In the genomic region with DNA sequence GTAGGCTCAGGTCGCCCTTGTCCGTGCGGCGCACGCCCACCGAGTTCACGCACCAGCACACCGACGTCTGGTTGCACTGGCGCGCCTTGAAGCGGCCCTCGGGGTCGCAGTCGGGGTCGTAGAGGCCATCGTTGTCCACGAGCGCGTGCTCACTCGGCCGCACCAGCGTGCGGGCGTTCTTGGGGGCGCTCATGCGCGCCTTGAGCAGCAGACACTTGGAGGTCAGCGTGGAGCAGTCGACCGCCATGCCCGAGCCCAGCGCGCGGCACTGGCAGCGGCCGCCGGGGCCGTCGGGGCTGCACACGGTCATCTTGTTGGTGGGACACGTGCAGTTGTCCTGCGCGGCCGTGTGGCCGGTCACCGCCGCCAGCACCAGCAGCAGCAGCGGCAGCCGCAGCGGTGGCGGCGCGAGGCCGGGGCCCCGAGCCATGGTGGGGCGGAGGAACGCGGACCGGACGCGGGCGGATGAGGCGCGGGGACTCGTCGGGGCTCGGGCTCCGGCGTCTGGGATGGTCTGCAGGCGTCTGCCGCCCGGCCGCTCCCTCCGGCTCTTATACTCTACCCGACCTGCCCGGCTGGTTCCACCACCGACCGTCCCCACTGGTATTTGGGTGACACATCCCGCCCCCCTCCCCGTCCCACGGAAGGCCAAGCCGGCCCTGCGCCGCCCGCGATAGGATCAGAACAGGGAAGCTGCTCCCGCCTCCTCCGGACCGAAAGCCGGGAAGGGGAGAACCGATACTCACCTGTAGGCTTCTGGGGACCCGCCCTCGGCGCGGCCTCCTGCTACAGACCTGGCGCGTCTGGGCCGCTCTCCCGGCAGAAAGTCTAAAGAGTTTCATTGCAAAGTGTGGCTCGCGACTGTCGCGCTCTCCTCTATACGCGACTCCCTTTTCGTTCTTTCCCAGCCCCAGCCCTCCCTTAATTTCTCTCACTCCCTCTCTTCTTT, we compare ENCODE assay signal across 9 cellular contexts. TPM values are rescaled to one million over a fixed set of nuclear protein-coding genes. Genes with fewer than 3 reads are reported as not detected.
DNase-seq lines count a peak whose midpoint lies in the region; ATAC-seq and TF ChIP-seq lines count a peak whose summit lies in the region.
"Had no signal": no experiment of that assay in that cellular context is flagged by ENCODE, and none has a peak within 500 bp of the region (broad histone marks: within the 10 kb centered on the region; RNA-seq: fewer than 3 reads in every experiment).

Gene TACSTD2, minus strand, starts transcription at position 526 of the 949 bp plus-strand sequence. Its CDS starts 96 bp downstream, at position 430.

- no peak within 1 kb of the TSS for H3K56ac ChIP-seq in IMR-90 (ENCODE audit: extremely low read depth, insufficient read depth, low read length)

- CTCF ChIA-PET in IMR-90 (lab: Yijun Ruan, JAX) = interaction anchor here (0.6 kb wide), 1 partner anchor 30 kb away, joined by 3 read pairs; the partner anchor contains the start of gene OMA1
- CTCF ChIA-PET in MCF 10A (lab: Yijun Ruan, JAX) = interaction anchor here (0.6 to 5.8 kb wide), 3 partner anchors 28 to 75 kb away, joined by 3 to 30 read pairs (median 3); no protein-coding TSS in a partner anchor

- H3K9ac ChIP-seq in IMR-90 (ENCODE audit: low read depth, low read length) = no peak within 1 kb of the TSS

- no peak within 1 kb of the TSS; the same call in 1 of the 2 replicates for H3K4me2 ChIP-seq in IMR-90 (ENCODE audit: low read depth, low read length)

- no peak for TF ChIP-seq POLR2A in IMR-90 (IDR thresholded peaks at IDR 0.05; ENCODE audit: low read depth, low read length)

- no peaks in the 10 kb centered on the region for H3K9me1 ChIP-seq in IMR-90 (ENCODE audit: insufficient read depth, low read length)

- H3K9me3 Mint-ChIP-seq in MCF 10A (ENCODE audit: unreplicated experiment) = no peaks in the 10 kb centered on the region
- H3K9me3 Mint-ChIP-seq in stimulated activated naive CD8-positive, alpha-beta T cell treated with anti-CD3 and anti-CD28 coated beads, Interleukin-15, Interleukin-2, amounts not matched to agents 100 ng/mL and 50 ng/mL, for 24 hours = no peaks in the 10 kb centered on the region

- peak within 1 kb of the TSS; percentile 13; the same call in 1 of the 2 replicates for H3K23ac ChIP-seq in IMR-90 (ENCODE audit: low read depth, low read length)

- no peak for TF ChIP-seq CTCF in IMR-90 (conservative IDR thresholded peaks at IDR 0.05; ENCODE audit: low read depth, low read length)
- TF ChIP-seq CTCF in MCF 10A (IDR thresholded peaks at IDR 0.05; ENCODE audit: unreplicated experiment) = no peak
- no peak for TF ChIP-seq CTCF in kidney epithelial cell (IDR thresholded peaks at IDR 0.05; ENCODE audit: insufficient read depth, low read length, poor library complexity, severe bottlenecking)

- H3K27ac Mint-ChIP-seq in MCF 10A (ENCODE audit: low read depth, unreplicated experiment) = peak within 1 kb of the TSS; percentile 70
- peak within 1 kb of the TSS; percentile 45 for H3K27ac Mint-ChIP-seq in stimulated activated naive CD8-positive, alpha-beta T cell treated with anti-CD3 and anti-CD28 coated beads, Interleukin-15, Interleukin-2, amounts not matched to agents 100 ng/mL and 50 ng/mL, for 24 hours

- H3K4me3 Mint-ChIP-seq in MCF 10A (ENCODE audit: unreplicated experiment) = peak within 1 kb of the TSS; percentile 89
- H3K4me3 Mint-ChIP-seq in stimulated activated naive CD8-positive, alpha-beta T cell treated with anti-CD3 and anti-CD28 coated beads, Interleukin-15, Interleukin-2, amounts not matched to agents 100 ng/mL and 50 ng/mL, for 24 hours = peak within 1 kb of the TSS; percentile 77

- H3K27me3 Mint-ChIP-seq in MCF 10A (ENCODE audit: insufficient read depth, unreplicated experiment) = no peaks in the 10 kb centered on the region
- H3K27me3 Mint-ChIP-seq in stimulated activated naive CD8-positive, alpha-beta T cell treated with anti-CD3 and anti-CD28 coated beads, Interleukin-15, Interleukin-2, amounts not matched to agents 100 ng/mL and 50 ng/mL, for 24 hours = peaks cover 70% of the 10 kb centered on the region

- intact Hi-C loops in IMR-90 (cut with micrococcal nuclease) = no loop called here
- intact Hi-C loops in MCF 10A (cut with micrococcal nuclease) = loop anchor here (1.0 kb wide), 2 partner anchors 7 to 41 kb away; no protein-coding TSS in a partner anchor

- H2AK5ac ChIP-seq in IMR-90 (ENCODE audit: low read depth, low read length) = no peak within 1 kb of the TSS

- H4K5ac ChIP-seq in IMR-90 (ENCODE audit: low read depth, low read length) = no peak within 1 kb of the TSS

- no peak within 1 kb of the TSS for H2BK15ac ChIP-seq in IMR-90 (ENCODE audit: low read depth, low read length)

- dilution Hi-C loops in IMR-90 (cut with HindIII; ENCODE audit: low sequenced_read_pairs, unreplicated experiment) = no loop called here

- no peak within 1 kb of the TSS for H4K8ac ChIP-seq in IMR-90 (ENCODE audit: low read depth in 2 of 2, low read length in 2 of 2)

- no peaks in the 10 kb centered on the region for H4K20me1 ChIP-seq in IMR-90 (ENCODE audit: insufficient read depth, low read length)

- H3K27me3 ChIP-seq in IMR-90 (ENCODE audit: control insufficient read depth, insufficient read depth, low read length) = peaks cover 56% of the 10 kb centered on the region
- peaks cover 3% of the 10 kb centered on the region for H3K27me3 ChIP-seq in kidney epithelial cell (ENCODE audit: control insufficient read depth, insufficient read depth, low read length)

- no TSS peak for BruUV-seq in IMR-90 (replicated peaks; lab: Mats Ljungman, UMichigan)
- BruUV-seq in MCF 10A (replicated peaks; lab: Mats Ljungman, UMichigan) = no TSS peak

- H3K9me3 ChIP-seq in IMR-90 (ENCODE audit: control insufficient read depth, insufficient read depth, low read length) = peaks cover 10% of the 10 kb centered on the region

- H3K36me3 ChIP-seq in IMR-90 (ENCODE audit: control insufficient read depth, insufficient read depth, low read length) = no peaks in the 10 kb centered on the region
- H3K36me3 ChIP-seq in kidney epithelial cell (ENCODE audit: control insufficient read depth, insufficient read depth, low read length) = no peaks in the 10 kb centered on the region

- H2BK20ac ChIP-seq in IMR-90 (ENCODE audit: low read depth, low read length) = no peak within 1 kb of the TSS

- peak; percentile 30; the same call in 1 of the 2 replicates for ATAC-seq in IMR-90 (ENCODE audit: low read depth)
- no peak for ATAC-seq in HG03159 (IDR thresholded peaks at IDR 0.05; ENCODE audit: unreplicated experiment)
- no peak for ATAC-seq in GM21825 (IDR thresholded peaks at IDR 0.05; ENCODE audit: unreplicated experiment)

- DNase-seq in IMR-90 (no peak), MCF 10A (ENCODE audit: unreplicated experiment) (peak; percentile 87), kidney epithelial cell (ENCODE audit: low read depth) (no peak), SKM-1 treated with dmso at 0.1 percent for 144 hours (lab: John Stamatoyannopoulos, UW; ENCODE audit: unreplicated experiment) (no peak)
- DNase-seq in activated effector memory CD4-positive, alpha-beta T cell treated with Interleukin-2 at 50 U/mL for 16 hours = no peak

- TF ChIP-seq RAD21 in IMR-90 (IDR thresholded peaks at IDR 0.05; ENCODE audit: low read length) = no peak

- H4K91ac ChIP-seq in IMR-90 (ENCODE audit: insufficient read depth, low read depth, low read length) = no peak within 1 kb of the TSS

- no peak within 1 kb of the TSS for H3K4ac ChIP-seq in IMR-90 (ENCODE audit: low read depth, low read length)

- peaks cover 8% of the 10 kb centered on the region for H3K36me3 Mint-ChIP-seq in MCF 10A (ENCODE audit: insufficient read depth, unreplicated experiment)
- H3K36me3 Mint-ChIP-seq in stimulated activated naive CD8-positive, alpha-beta T cell treated with anti-CD3 and anti-CD28 coated beads, Interleukin-15, Interleukin-2, amounts not matched to agents 100 ng/mL and 50 ng/mL, for 24 hours (ENCODE audit: low read depth) = no peaks in the 10 kb centered on the region

- peak within 1 kb of the TSS; percentile 81 for H2AFZ ChIP-seq in IMR-90 (replicated peaks; ENCODE audit: low read length, poor library complexity)

- WGBS in IMR-90 (ENCODE audit: extremely low coverage in 2 of 2, insufficient read length in 1 of 2), 2 experiments = 20% methylated on average over 42 of the region's 107 CpGs; no CpG with 5 or more reads in 1 of the 2 experiments

- H3K18ac ChIP-seq in IMR-90 (ENCODE audit: low read depth, low read length) = no peak within 1 kb of the TSS

- H3K4me3 ChIP-seq in IMR-90 (ENCODE audit: insufficient read depth, low read depth, low read length) (no peak within 1 kb of the TSS), kidney epithelial cell (ENCODE audit: low read depth, low read length) (peak within 1 kb of the TSS; percentile 54)

- no peaks in the 10 kb centered on the region for H3K79me1 ChIP-seq in IMR-90 (ENCODE audit: low read depth in 1 of 2, low read length in 2 of 2)

- no peak within 1 kb of the TSS for H2BK120ac ChIP-seq in IMR-90 (ENCODE audit: low read depth, low read length)

- peaks cover 2% of the 10 kb centered on the region; the same call in 1 of the 2 replicates for H3K4me1 ChIP-seq in IMR-90 (ENCODE audit: control insufficient read depth, insufficient read depth, low read length)

- no peak within 1 kb of the TSS for H3K27ac ChIP-seq in IMR-90 (ENCODE audit: insufficient read depth, low read length)

- H3K14ac ChIP-seq in IMR-90 (replicated peaks; ENCODE audit: low read depth, low read length) = no peak within 1 kb of the TSS

- H2AK9ac ChIP-seq in IMR-90 (replicated peaks; ENCODE audit: low read depth, low read length, poor library complexity) = peak within 1 kb of the TSS; percentile 39

- in situ Hi-C loops in IMR-90 (cut with MboI; ENCODE audit: low sequenced_read_pairs) = no loop called here

- H2BK5ac ChIP-seq in IMR-90 (ENCODE audit: low read depth, low read length, poor library complexity, severe bottlenecking) = no peak within 1 kb of the TSS

- POLR2A ChIA-PET in IMR-90 (lab: Charles Lee; ENCODE audit: unreplicated experiment) (no interaction called here), MCF 10A (lab: Yijun Ruan, JAX) (interaction anchor here (0.6 to 9.8 kb wide), 22 partner anchors 8 to 1238 kb away, joined by 3 to 151 read pairs (median 6); partner anchors contain the start of genes MYSM1 and OMA1)

- peaks cover 31% of the 10 kb centered on the region for H3K4me1 Mint-ChIP-seq in MCF 10A (ENCODE audit: insufficient read depth, unreplicated experiment)
- H3K4me1 Mint-ChIP-seq in stimulated activated naive CD8-positive, alpha-beta T cell treated with anti-CD3 and anti-CD28 coated beads, Interleukin-15, Interleukin-2, amounts not matched to agents 100 ng/mL and 50 ng/mL, for 24 hours (ENCODE audit: low read depth) = peaks cover 40% of the 10 kb centered on the region

TF ChIP-seq in IMR-90, 13 proteins besides CTCF, POLR2A, EP300 and RAD21 (continues in another document):
- TF ChIP-seq SMC3 (IDR thresholded peaks at IDR 0.05; ENCODE audit: low read depth, low read length) (no peak), FOS (IDR thresholded peaks at IDR 0.05; ENCODE audit: low read depth, low read length) (no peak)

RNA-seq across cellular contexts. Expression of gene TACSTD2, which starts in this region (rescaled TPM):
- total RNA-seq in IMR-90 (2012; rRNA removed) (not detected in 2 replicates), MCF 10A (2022) (10.4 and 14.8 TPM in 2 replicates), kidney epithelial cell (169 and 183 TPM in 2 replicates)
- polyA plus RNA-seq in IMR-90 (2012; rRNA removed) = not detected in 2 replicates
- 0.02 TPM in 1 of 2 replicates, not detected in the other for polyA plus RNA-seq in IMR-90 (2012; cell fraction: cytosol; rRNA removed)
- 0.05 TPM in 1 of 2 replicates, not detected in the other for polyA plus RNA-seq in IMR-90 (2012; cell fraction: nucleus; rRNA removed; ENCODE audit: low replicate concordance)
- total RNA-seq: NCI-H460 had no signal

Comparison
In these comparisons a context has a peak if more than half of its experiments do, and no peak if none do; other contexts are left out.
1. RNA of gene TACSTD2 (total RNA-seq): 169 to 183 TPM in kidney epithelial cell and 10.4 to 14.8 TPM in MCF 10A; not detected in IMR-90; every median in the first group is over 10 times any median in the second.
2. RNA of gene TACSTD2 (total RNA-seq): 169 to 183 TPM in kidney epithelial cell; 10.4 to 14.8 TPM in MCF 10A; every median in the first group is over 10 times any median in the second.
3. Peak in ATAC-seq in IMR-90; RNA of the gene not detected or under 1 TPM.